Comparison of ENCODE assay signal across 8 cellular contexts in genomic region chr6:104789770-104790190, GRCh38.
DNase-seq lines count a peak whose midpoint lies in the region; ATAC-seq, FAIRE-seq and TF ChIP-seq lines count a peak whose summit lies in the region.

No MANE protein-coding gene starts in this region.

- peak; percentile 89 for ATAC-seq in activated naive CD8-positive, alpha-beta T cell treated with anti-CD3 and anti-CD28 coated beads, Interleukin-2, amount 10 ng/mL, durations not matched to agents 7 days and 5 days (ENCODE audit: low read depth)
- peak; percentile 71 for ATAC-seq in HepG2

- TF ChIP-seq CTCF in AG04449 (IDR thresholded peaks at IDR 0.05; ENCODE audit: insufficient read depth, low read length, missing control alignments) (no peak), GM10266 (IDR thresholded peaks at IDR 0.05; ENCODE audit: control insufficient read depth, insufficient read depth, low read depth, missing control alignments) (peak; percentile 44), HFFc6 (IDR thresholded peaks at IDR 0.05) (peak; percentile 71), MM.1S (IDR thresholded peaks at IDR 0.05; ENCODE audit: low read length) (peak; percentile 52), HepG2 (CRISPR knock-in tag; IDR thresholded peaks at IDR 0.05) (peak; percentile 46)

- TF ChIP-seq EP300 in HepG2 (IDR thresholded peaks at IDR 0.05; ENCODE audit: low read depth in 2 of 2, low read length in 2 of 2) (no peak), HepG2 (CRISPR knock-in tag; IDR thresholded peaks at IDR 0.05; ENCODE audit: borderline replicate concordance) (no peak)

- H3K9me3 ChIP-seq in MM.1S (replicated peaks; ENCODE audit: insufficient read depth, low read length) (no peaks in the 10 kb centered on the region), HepG2 (ENCODE audit: low read length) (no peaks in the 10 kb centered on the region)

- peak; percentile 65 for DNase-seq in AG04449 (ENCODE audit: low read depth, low spot score)
- peak; percentile 9 for DNase-seq in GM10266 (ENCODE audit: extremely low spot score)
- DNase-seq in HFFc6 = peak; percentile 45
- DNase-seq in MM.1S = peak; percentile 43
- no peak for DNase-seq in activated naive CD8-positive, alpha-beta T cell treated with anti-CD3 and anti-CD28 coated beads, Interleukin-2, amount 10 ng/mL, durations not matched to agents 7 days and 5 days
- peak; percentile 18 for DNase-seq in HepG2 (ENCODE audit: low spot score)
- DNase-seq in posterior cingulate gyrus = no peak
- DNase-seq in DMS153 treated with DMSO at 0.1 percent for 48 hours (lab: John Stamatoyannopoulos, UW; ENCODE audit: unreplicated experiment) = no peak

- in situ Hi-C loops in HepG2 (cut with HindIII; ENCODE audit: extremely low pct_ligation_motif_present, low pct_unique_long_range_greater_than_20kb) = no loop called here

- 75% methylated on average over 5 of the region's 5 CpGs for WGBS in HepG2 (ENCODE audit: low lambda C conversion rate)

- no peaks in the 10 kb centered on the region for H3K36me3 Mint-ChIP-seq in HFFc6 (ENCODE audit: low read depth)
- peaks cover 17% of the 10 kb centered on the region for H3K36me3 Mint-ChIP-seq in activated naive CD8-positive, alpha-beta T cell treated with anti-CD3 and anti-CD28 coated beads, Interleukin-2, amount 10 ng/mL, durations not matched to agents 7 days and 5 days

- no TSS peak for BruUV-seq in HepG2 (replicated peaks; lab: Mats Ljungman, UMichigan)

- no peak for FAIRE-seq in HepG2 (lab: Jason Lieb, UNC)

- no peaks in the 10 kb centered on the region for H3K9me3 Mint-ChIP-seq in HFFc6
- no peaks in the 10 kb centered on the region for H3K9me3 Mint-ChIP-seq in activated naive CD8-positive, alpha-beta T cell treated with anti-CD3 and anti-CD28 coated beads, Interleukin-2, amount 10 ng/mL, durations not matched to agents 7 days and 5 days

- H3K36me3 ChIP-seq in MM.1S (replicated peaks; ENCODE audit: insufficient read depth, low read length) = no peaks in the 10 kb centered on the region
- H3K36me3 ChIP-seq in HepG2 (replicated peaks in 1 of 2; ENCODE audit: control insufficient read depth in 1 of 2, insufficient read depth in 2 of 2, low read length in 2 of 2) = 0 out of 5 replicates have a peak, but pooled peaks cover 0 to 5% of the 10 kb centered on the region in 2 experiments

- H3K4me2 ChIP-seq in MM.1S (ENCODE audit: low read depth, low read length) (0 out of 2 replicates have a peak overlapping the region, but pooled peaks have one; percentile 17), HepG2 (ENCODE audit: low read depth, low read length) (no peak overlapping the region)

- no peak for TF ChIP-seq RAD21 in HepG2 (CRISPR knock-in tag; IDR thresholded peaks at IDR 0.05)

- no peaks in the 10 kb centered on the region for H4K20me1 ChIP-seq in MM.1S (ENCODE audit: insufficient read depth, low read length)
- no peaks in the 10 kb centered on the region for H4K20me1 ChIP-seq in HepG2 (ENCODE audit: insufficient read depth, low read length)

- CTCF ChIA-PET in AG04449 (lab: Yijun Ruan, JAX) (interaction anchor here (0.8 to 1.6 kb wide), 5 partner anchors 10 to 288 kb away, joined by 3 to 4 read pairs (median 3); no protein-coding TSS in a partner anchor), HepG2 (lab: Yijun Ruan, JAX; ENCODE audit: low intra/inter-chr PET ratio, low total read pairs) (no interaction called here)

- no peaks in the 10 kb centered on the region for H3K27me3 ChIP-seq in MM.1S (replicated peaks; ENCODE audit: insufficient read depth, low read length)
- H3K27me3 ChIP-seq in HepG2 (ENCODE audit: control insufficient read depth in 1 of 2, insufficient read depth in 2 of 2, low read length in 2 of 2) = no peaks in the 10 kb centered on the region

- H3K79me2 ChIP-seq in MM.1S (ENCODE audit: low read length) (no peaks in the 10 kb centered on the region), HepG2 (ENCODE audit: insufficient read depth, low read length) (no peaks in the 10 kb centered on the region)

- H3K9ac ChIP-seq in MM.1S (ENCODE audit: low read length) (no peak overlapping the region), HepG2 (ENCODE audit: insufficient read depth, low read depth, low read length) (no peak overlapping the region)

- H3K4me1 ChIP-seq in MM.1S (ENCODE audit: low read length) (peaks cover 25% of the 10 kb centered on the region), HepG2 (ENCODE audit: insufficient read depth, low read length) (no peaks in the 10 kb centered on the region)

- H2AFZ ChIP-seq in MM.1S (ENCODE audit: low read length) = no peak overlapping the region
- H2AFZ ChIP-seq in HepG2 (ENCODE audit: low read length) = no peak overlapping the region

- POLR2A ChIA-PET in AG04449 (lab: Yijun Ruan, JAX) (no interaction called here), HepG2 (lab: Yijun Ruan, JAX) (no interaction called here)
- POLR2A ChIA-PET in activated naive CD8-positive, alpha-beta T cell treated with anti-CD3 and anti-CD28 coated beads, Interleukin-2, amount 10 ng/mL, durations not matched to agents 7 days and 5 days (lab: Charles Lee) = no interaction called here

- H3K27me3 Mint-ChIP-seq in HFFc6 (ENCODE audit: insufficient read depth) = no peaks in the 10 kb centered on the region
- H3K27me3 Mint-ChIP-seq in activated naive CD8-positive, alpha-beta T cell treated with anti-CD3 and anti-CD28 coated beads, Interleukin-2, amount 10 ng/mL, durations not matched to agents 7 days and 5 days = no peaks in the 10 kb centered on the region

- no peak overlapping the region for H3K4me3 ChIP-seq in AG04449 (ENCODE audit: low read depth, low read length)
- no peak overlapping the region for H3K4me3 ChIP-seq in MM.1S (ENCODE audit: low read length)
- no peak overlapping the region for H3K4me3 ChIP-seq in HepG2 (replicated peaks in 1 of 3; ENCODE audit: insufficient read depth in 1 of 3, low read depth in 2 of 3, low read length in 3 of 3)

- H3K4me3 Mint-ChIP-seq in HFFc6 = peak overlapping the region; percentile 51
- H3K4me3 Mint-ChIP-seq in activated naive CD8-positive, alpha-beta T cell treated with anti-CD3 and anti-CD28 coated beads, Interleukin-2, amount 10 ng/mL, durations not matched to agents 7 days and 5 days = peak overlapping the region; percentile 89

- peak overlapping the region; percentile 52; the same call in 1 of the 2 replicates for H3K27ac Mint-ChIP-seq in HFFc6
- peak overlapping the region; percentile 99 for H3K27ac Mint-ChIP-seq in activated naive CD8-positive, alpha-beta T cell treated with anti-CD3 and anti-CD28 coated beads, Interleukin-2, amount 10 ng/mL, durations not matched to agents 7 days and 5 days

- H3K4me1 Mint-ChIP-seq in HFFc6 (ENCODE audit: low read depth) = peaks cover 29% of the 10 kb centered on the region
- peaks cover 32% of the 10 kb centered on the region for H3K4me1 Mint-ChIP-seq in activated naive CD8-positive, alpha-beta T cell treated with anti-CD3 and anti-CD28 coated beads, Interleukin-2, amount 10 ng/mL, durations not matched to agents 7 days and 5 days

- H3K27ac ChIP-seq in MM.1S (ENCODE audit: low read length) (no peak overlapping the region), HepG2 (ENCODE audit: extremely low read length, insufficient read depth, low read length) (no peak overlapping the region)

- H3F3A ChIP-seq in MM.1S (ENCODE audit: insufficient read depth, low read length) = no peaks in the 10 kb centered on the region

- no peak for TF ChIP-seq POLR2A in HepG2 (IDR thresholded peaks at IDR 0.05; ENCODE audit: insufficient read depth in 1 of 2, low read depth in 2 of 2, low read length in 2 of 2)

- intact Hi-C loops in HepG2 (cut with micrococcal nuclease; ENCODE audit: unreplicated experiment) (loop anchor here (1.0 to 2.0 kb wide), 3 partner anchors 69 to 289 kb away; partner anchors contain the start of gene HACE1), posterior cingulate gyrus (cut with DNase I) (loop anchor here (2.0 kb wide), 1 partner anchor 289 kb away; no protein-coding TSS in a partner anchor)

- H3K9me2 ChIP-seq in MM.1S (replicated peaks; ENCODE audit: insufficient read depth, low read length) = no peaks in the 10 kb centered on the region

TF ChIP-seq in HepG2, 621 proteins besides CTCF, POLR2A, EP300 and RAD21:
- TF ChIP-seq ZNF362 (CRISPR knock-in tag; IDR thresholded peaks at IDR 0.05; ENCODE audit: borderline replicate concordance) = peak; percentile 67; the same call in 1 of the 2 replicates
- TF ChIP-seq EZH2 (conservative IDR thresholded peaks at IDR 0.05; ENCODE audit: low read depth, low read length) = no peak
- TF ChIP-seq SP1 (IDR thresholded peaks at IDR 0.05) = no peak
- TF ChIP-seq SP1 (CRISPR knock-in tag; IDR thresholded peaks at IDR 0.05) = no peak
- TF ChIP-seq ELF3 (CRISPR knock-in tag; IDR thresholded peaks at IDR 0.05) = peak; percentile 33; the same call in 1 of the 2 replicates
- TF ChIP-seq STAG1 (CRISPR knock-in tag; IDR thresholded peaks at IDR 0.05) = peak; percentile 58

Comparison
In these comparisons a context has a peak if more than half of its experiments do, and no peak if none do; other contexts are left out.
1. DNase-seq: peak in AG04449 (single experiment), GM10266 (single experiment), HFFc6 (single experiment), MM.1S (single experiment) and HepG2 (single experiment); none in activated naive CD8-positive, alpha-beta T cell treated with anti-CD3 and anti-CD28 coated beads, Interleukin-2, amount 10 ng/mL, durations not matched to agents 7 days and 5 days (single experiment), posterior cingulate gyrus (0 of 10) and DMS153 treated with DMSO at 0.1 percent for 48 hours (single experiment).